9 cellular contexts compared by ENCODE assay signal in genomic region chr6:99434702-99435530, GRCh38. TPM values are rescaled to one million over a fixed set of nuclear protein-coding genes. Genes with fewer than 3 reads are reported as not detected.
A peak's percentile ranks its signal among the peaks of the same experiment; 100 is the strongest.
DNase-seq lines count a peak whose midpoint lies in the region; ATAC-seq, FAIRE-seq and TF ChIP-seq lines count a peak whose summit lies in the region.
"Had no signal": no experiment of that assay in that cellular context is flagged by ENCODE, and none has a peak within 500 bp of the region (broad histone marks: within the 10 kb centered on the region; RNA-seq: fewer than 3 reads in every experiment).

No MANE protein-coding gene starts in this region.

- no peak for TF ChIP-seq EP300 in neural cell (conservative IDR thresholded peaks at IDR 0.05; ENCODE audit: poor library complexity, severe bottlenecking)

- H2AFZ ChIP-seq in OCI-LY1 (ENCODE audit: low read length) (no peak overlapping the region), neural cell (ENCODE audit: low read depth, low read length) (no peak overlapping the region)

- H3K9me3 ChIP-seq in OCI-LY1 (ENCODE audit: low read length) (no peaks in the 10 kb centered on the region), neural cell (ENCODE audit: low read length) (no peaks in the 10 kb centered on the region)

- H3K27me3 ChIP-seq in OCI-LY1 (ENCODE audit: insufficient read depth, low read length) (no peaks in the 10 kb centered on the region), neural cell (ENCODE audit: insufficient read depth, low read depth, low read length) (no peaks in the 10 kb centered on the region)

- H3K9me2 ChIP-seq in OCI-LY1 (ENCODE audit: low read depth, low read length) (no peaks in the 10 kb centered on the region), neural cell (ENCODE audit: insufficient read depth, low read length) (no peaks in the 10 kb centered on the region)

- peaks cover 41% of the 10 kb centered on the region; the same call in 1 of the 2 replicates for H3K36me3 ChIP-seq in OCI-LY1 (ENCODE audit: insufficient read depth, low read length)
- H3K36me3 ChIP-seq in neural cell (ENCODE audit: insufficient read depth, low read length) = no peaks in the 10 kb centered on the region

- H3K4me3 ChIP-seq in OCI-LY1 (ENCODE audit: low read depth, low read length, poor library complexity, severe bottlenecking) (no peak overlapping the region), neural cell (ENCODE audit: low read length) (no peak overlapping the region)

- in situ Hi-C loops in ACHN (cut with HindIII; ENCODE audit: low pct_ligation_motif_present, low pct_unique_long_range_greater_than_20kb, low sequenced_read_pairs) = no loop called here
- in situ Hi-C loops in GM13976 (cut with MboI; ENCODE audit: low sequenced_read_pairs, unreplicated experiment) = no loop called here

- H3K79me2 ChIP-seq in OCI-LY1 (ENCODE audit: insufficient read depth, low read length) = no peaks in the 10 kb centered on the region
- H3K79me2 ChIP-seq in neural cell (replicated peaks; ENCODE audit: insufficient read depth, low read length) = no peaks in the 10 kb centered on the region

- TF ChIP-seq CTCF in GM13976 (IDR thresholded peaks at IDR 0.05; ENCODE audit: borderline replicate concordance, control extremely low read depth, extremely low read depth, insufficient read depth, missing control alignments) = peak; percentile 28
- peak; percentile 50 for TF ChIP-seq CTCF in OCI-LY1 (IDR thresholded peaks at IDR 0.05; ENCODE audit: low read length)
- TF ChIP-seq CTCF in neural cell (IDR thresholded peaks at IDR 0.05; ENCODE audit: poor library complexity, severe bottlenecking) = peak; percentile 59

- FAIRE-seq in endometrium (lab: Jason Lieb, UNC) = peak; percentile 91

- H3K27ac ChIP-seq in OCI-LY1 (ENCODE audit: low read depth, low read length, poor library complexity, severe bottlenecking) = no peak overlapping the region
- H3K27ac ChIP-seq in neural cell (ENCODE audit: low read length) = no peak overlapping the region
- H3K27ac ChIP-seq: epithelial cell of prostate had no signal

- DNase-seq in ACHN (peak; percentile 31), GM13976 (ENCODE audit: low spot score) (peak; percentile 20), NCI-H226 (no peak), islet precursor cell (no peak)

- no peaks in the 10 kb centered on the region for H4K20me1 ChIP-seq in OCI-LY1 (ENCODE audit: insufficient read depth, low read length)
- H4K20me1 ChIP-seq in neural cell (ENCODE audit: insufficient read depth) = no peaks in the 10 kb centered on the region

- no peaks in the 10 kb centered on the region for H3K4me1 ChIP-seq in OCI-LY1 (ENCODE audit: insufficient read depth, low read length, severe bottlenecking)

- TF ChIP-seq RAD21 in neural cell (conservative IDR thresholded peaks at IDR 0.05) = peak; percentile 22

- H3K9ac ChIP-seq in OCI-LY1 (ENCODE audit: low read length) (no peak overlapping the region), neural cell (ENCODE audit: low read length) (no peak overlapping the region)

- H3K4me2 ChIP-seq in OCI-LY1 (ENCODE audit: low read length) = no peak overlapping the region
- no peak overlapping the region for H3K4me2 ChIP-seq in neural cell (ENCODE audit: low read length)

- H3F3A ChIP-seq in OCI-LY1 (ENCODE audit: insufficient read depth, low read length) (no peaks in the 10 kb centered on the region), neural cell (ENCODE audit: insufficient read depth, low read length, poor library complexity, severe bottlenecking) (no peaks in the 10 kb centered on the region)

- ATAC-seq in HG02943 (IDR thresholded peaks at IDR 0.05; ENCODE audit: low read depth, unreplicated experiment) = peak; percentile 83

TF ChIP-seq in neural cell, 6 proteins besides CTCF, POLR2A, EP300 and RAD21:
- no peak for TF ChIP-seq EZH2 (IDR thresholded peaks at IDR 0.05; ENCODE audit: borderline replicate concordance, insufficient read depth, low read length, poor library complexity, severe bottlenecking)
- no peak for TF ChIP-seq MXI1 (conservative IDR thresholded peaks at IDR 0.05; ENCODE audit: poor library complexity, severe bottlenecking)
- peak; percentile 33 for TF ChIP-seq SMC3 (conservative IDR thresholded peaks at IDR 0.05; ENCODE audit: poor library complexity)

RNA-seq across cellular contexts. Expression of gene PNISR, which starts 9.8 kb away (rescaled TPM):
- 350 and 391 TPM in 2 replicates for polyA plus RNA-seq in neural cell
- polyA minus RNA-seq in neural cell = 250 and 305 TPM in 2 replicates

RNA-seq across cellular contexts. Expression of gene COQ3, which starts 40.9 kb away (rescaled TPM):
- polyA plus RNA-seq in neural cell = 23.0 and 23.5 TPM in 2 replicates
- 10.0 and 10.7 TPM in 2 replicates for polyA minus RNA-seq in neural cell

Comparison
In these comparisons a context has a peak if more than half of its experiments do, and no peak if none do; other contexts are left out.
1. DNase-seq: peak in ACHN (single experiment) and GM13976 (single experiment); none in NCI-H226 (single experiment) and islet precursor cell (single experiment).
2. Peak in every context shown above with its lines, with median percentiles within 50 percentile points of each other: CTCF ChIP-seq.